ENCODE assay signal across 30 cellular contexts in the genomic region with DNA sequence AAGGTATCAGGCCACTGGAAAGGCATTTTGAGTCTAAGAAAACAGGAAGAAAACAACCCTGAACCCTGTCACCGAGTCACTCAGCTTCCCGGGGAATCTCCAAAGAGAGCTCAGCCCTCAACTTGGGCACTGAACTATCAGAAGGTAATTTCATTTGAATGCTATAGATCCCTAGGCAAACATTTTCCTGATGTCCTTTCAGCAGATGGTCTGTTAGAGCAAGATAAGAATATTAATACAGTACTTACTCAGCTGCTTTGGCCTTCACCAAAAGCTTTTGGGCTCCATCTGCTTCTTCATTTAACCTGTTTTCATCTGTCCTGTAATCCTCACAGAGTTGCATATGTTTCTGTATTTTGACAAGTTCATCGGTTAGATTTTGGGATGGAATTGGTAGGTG. TPM values are rescaled to one million over a fixed set of nuclear protein-coding genes. Genes with fewer than 3 reads are reported as not detected.
"Had no signal": no experiment of that assay in that cellular context is flagged by ENCODE, and none has a peak within 500 bp of the region (broad histone marks: within the 10 kb centered on the region; RNA-seq: fewer than 3 reads in every experiment).

No MANE protein-coding gene starts in this region.

- H3K4me1 ChIP-seq: adrenal gland, colonic mucosa, gastrocnemius medialis, left lung, lower lobe of right lung, suprapubic skin, tibial nerve had no signal

- H3K4me3 ChIP-seq: adrenal gland, cardiac muscle cell, colonic mucosa, gastrocnemius medialis, left lung, lower lobe of right lung, suprapubic skin, tibial nerve had no signal

- DNase-seq: activated CD4-positive, alpha-beta T cell treated with anti-CD3 and anti-CD28 coated beads for 48 hours; activated CD4-positive, alpha-beta T cell treated with anti-CD3 and anti-CD28 coated beads, Interleukin-2, amount 50 U/mL, for 48 hours; activated CD8-positive, alpha-beta memory T cell treated with anti-CD3 and anti-CD28 coated beads, Interleukin-2, amount 50 U/mL, for 4 hours; activated effector memory CD4-positive, alpha-beta T cell treated with anti-CD3 and anti-CD28 coated beads, Interleukin-2, amount 50 U/mL, for 16 hours; activated naive CD4-positive, alpha-beta T cell treated with anti-CD3 and anti-CD28 coated beads for 36 hours; activated naive CD8-positive, alpha-beta T cell treated with anti-CD3 and anti-CD28 coated beads for 36 hours; activated T-cell treated with anti-CD3 and anti-CD28 coated beads, Interleukin-2, amount 50 U/mL, for 1 hour; adrenal gland; aorta; cerebellar nuclear complex; colonic mucosa; effector CD8-positive, alpha-beta T cell; gastrocnemius medialis; glutamatergic neuron; left lung; lower lobe of right lung; mesenchymal stem cell; natural killer cell; right cardiac atrium; stimulated activated CD4-positive, alpha-beta T cell treated with anti-CD3 and anti-CD28 coated beads, Interleukin-15, amount 100 ng/mL, for 24 hours; stimulated activated CD4-positive, alpha-beta T cell treated with anti-CD3 and anti-CD28 coated beads, Interleukin-2, amount 100 ng/mL, for 24 hours; stimulated activated naive B cell treated with anti-CD40 and anti-IgM and Interleukin-4, amounts not matched to agents 10 μg/mL and 1 μg/mL and 100 μg/mL, for 72 hours had no signal

- H3K27ac ChIP-seq: adrenal gland, cardiac muscle cell, colonic mucosa, gastrocnemius medialis, left lung, lower lobe of right lung, suprapubic skin, tibial nerve, VCaP had no signal

- H3K27me3 ChIP-seq: adrenal gland, cardiac muscle cell, colonic mucosa, gastrocnemius medialis, left lung, suprapubic skin, tibial nerve had no signal

- H3K4me3 Mint-ChIP-seq: activated naive CD4-positive, alpha-beta T cell treated with anti-CD3 and anti-CD28 coated beads for 36 hours; activated naive CD8-positive, alpha-beta T cell treated with anti-CD3 and anti-CD28 coated beads for 36 hours; activated T-helper 1 cell treated with anti-CD3 and anti-CD28 coated beads, Interleukin-12 subunit alpha, Interleukin-12 subunit beta, Interleukin-2, Interleukin-4 antibody, amounts not matched to agents 30 ng/mL and 10 ng/mL and 1 ng/mL, durations not matched to agents 14 hours and 24 hours and 36 hours; brain; natural killer cell; stimulated activated naive B cell treated with anti-CD40 and anti-IgM and Interleukin-4, amounts not matched to agents 10 μg/mL and 1 μg/mL and 100 μg/mL, for 72 hours had no signal

- FAIRE-seq: islet of Langerhans had no signal

- H3K9me3 ChIP-seq: adrenal gland, colonic mucosa, gastrocnemius medialis, left lung, lower lobe of right lung, suprapubic skin, tibial nerve had no signal

- H3K27ac Mint-ChIP-seq: activated naive CD4-positive, alpha-beta T cell treated with anti-CD3 and anti-CD28 coated beads for 36 hours; activated naive CD8-positive, alpha-beta T cell treated with anti-CD3 and anti-CD28 coated beads for 36 hours; activated T-helper 1 cell treated with anti-CD3 and anti-CD28 coated beads, Interleukin-12 subunit alpha, Interleukin-12 subunit beta, Interleukin-2, Interleukin-4 antibody, amounts not matched to agents 30 ng/mL and 10 ng/mL and 1 ng/mL, durations not matched to agents 14 hours and 24 hours and 36 hours; brain; natural killer cell; stimulated activated naive B cell treated with anti-CD40 and anti-IgM and Interleukin-4, amounts not matched to agents 10 μg/mL and 1 μg/mL and 100 μg/mL, for 72 hours had no signal

- H3K36me3 Mint-ChIP-seq: activated naive CD8-positive, alpha-beta T cell treated with anti-CD3 and anti-CD28 coated beads for 36 hours; brain; natural killer cell; stimulated activated naive B cell treated with anti-CD40 and anti-IgM and Interleukin-4, amounts not matched to agents 10 μg/mL and 1 μg/mL and 100 μg/mL, for 72 hours had no signal

- ATAC-seq: activated CD4-positive, CD25-positive, alpha-beta regulatory T cell treated with anti-CD3 and anti-CD28 coated beads, Interleukin-2, amount 50 U/mL, for 24 hours; gastrocnemius medialis; left lung; lower lobe of right lung; natural killer cell; right cardiac atrium; stimulated activated naive B cell treated with anti-CD40 and anti-IgM and Interleukin-4, amounts not matched to agents 10 μg/mL and 1 μg/mL and 100 μg/mL, for 72 hours had no signal

- H3K36me3 ChIP-seq: adrenal gland, cardiac muscle cell, colonic mucosa, gastrocnemius medialis, left lung, lower lobe of right lung, suprapubic skin, tibial nerve had no signal

- H3K4me1 Mint-ChIP-seq: activated naive CD8-positive, alpha-beta T cell treated with anti-CD3 and anti-CD28 coated beads for 36 hours; natural killer cell; stimulated activated naive B cell treated with anti-CD40 and anti-IgM and Interleukin-4, amounts not matched to agents 10 μg/mL and 1 μg/mL and 100 μg/mL, for 72 hours had no signal

- H3K9me3 Mint-ChIP-seq: activated naive CD4-positive, alpha-beta T cell treated with anti-CD3 and anti-CD28 coated beads for 36 hours; activated naive CD8-positive, alpha-beta T cell treated with anti-CD3 and anti-CD28 coated beads for 36 hours; activated T-helper 1 cell treated with anti-CD3 and anti-CD28 coated beads, Interleukin-12 subunit alpha, Interleukin-12 subunit beta, Interleukin-2, Interleukin-4 antibody, amounts not matched to agents 30 ng/mL and 10 ng/mL and 1 ng/mL, durations not matched to agents 14 hours and 24 hours and 36 hours; brain; natural killer cell; stimulated activated naive B cell treated with anti-CD40 and anti-IgM and Interleukin-4, amounts not matched to agents 10 μg/mL and 1 μg/mL and 100 μg/mL, for 72 hours had no signal

RNA-seq across cellular contexts. Expression of gene LAMB1, which starts 34.2 kb away (rescaled TPM):
- total RNA-seq: activated T-helper 1 cell treated with anti-CD3 and anti-CD28 coated beads, Interleukin-12 subunit alpha, Interleukin-12 subunit beta, Interleukin-2, Interleukin-4 antibody, amounts not matched to agents 30 ng/mL and 10 ng/mL and 1 ng/mL, durations not matched to agents 14 hours and 24 hours and 36 hours; natural killer cell had no signal
